ENCODE assay signal across 16 cellular contexts in the genomic region with DNA sequence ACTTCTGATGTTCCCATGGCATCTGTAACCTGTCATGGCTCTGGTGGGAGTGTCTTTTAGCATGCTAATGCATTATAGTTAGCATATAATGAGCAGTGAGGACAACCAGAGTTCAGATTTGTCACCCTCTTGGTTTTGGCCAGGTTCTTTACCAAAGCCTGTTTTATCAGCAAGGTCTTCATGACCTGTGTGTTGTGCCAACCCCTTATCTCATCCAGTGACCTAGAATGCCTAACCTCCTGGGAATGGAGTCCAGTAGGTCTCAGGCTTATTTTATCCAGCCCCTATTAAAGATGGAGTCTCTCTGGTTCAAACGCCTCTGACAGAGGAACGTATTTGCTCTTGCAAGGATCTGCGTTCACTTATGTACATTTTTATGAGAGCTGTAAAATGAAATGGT.
"Had no signal": no experiment of that assay in that cellular context is flagged by ENCODE, and none has a peak within 500 bp of the region (broad histone marks: within the 10 kb centered on the region; RNA-seq: fewer than 3 reads in every experiment).

No MANE protein-coding gene starts in this region.

- ATAC-seq: Panc1 had no signal

- H3K27ac ChIP-seq: RWPE1, SJSA1, SK-N-MC had no signal

- H3K27me3 ChIP-seq: SJSA1 had no signal

- H3K4me3 ChIP-seq: SJSA1, SK-N-MC had no signal

- DNase-seq: KBM-7, NCI-H1092, NCI-H1105 treated with DMSO at 0.1 percent for 48 hours, NCI-H1417 treated with DMSO at 0.1 percent for 48 hours, NCI-H146, NCI-H187, NCI-H2029, NCI-H2227 treated with DMSO at 0.1 percent for 48 hours, NCI-H524, NCI-H526 treated with DMSO at 0.1 percent for 48 hours, NCI-H748 treated with DMSO at 0.1 percent for 48 hours, SIG-M5 had no signal

- H3K9me3 ChIP-seq: SJSA1 had no signal
